Comparison of ENCODE assay signal across 1 cellular context in the genomic region with DNA sequence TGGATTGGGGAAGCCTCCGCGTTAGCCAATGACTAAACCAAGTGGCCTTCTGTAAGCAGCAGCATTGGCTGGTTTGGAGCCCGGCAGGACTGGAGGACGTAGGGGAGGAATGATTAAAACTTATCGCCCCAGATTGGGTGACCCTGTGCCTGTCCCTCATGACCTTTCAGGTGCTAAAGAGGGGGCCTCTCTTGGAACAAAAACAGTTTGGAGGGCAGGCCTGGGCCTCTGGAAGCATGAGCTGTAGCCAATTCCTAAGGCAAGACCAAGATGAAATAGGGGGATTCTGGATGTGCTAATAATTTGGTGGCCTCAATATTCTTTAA.
TF ChIP-seq lines count a peak whose summit lies in the region.

No MANE protein-coding gene starts in this region.

TF ChIP-seq in SK-N-SH, 30 proteins besides CTCF, POLR2A, EP300 and RAD21 (continued from another document):
- TF ChIP-seq PBX3 (IDR thresholded peaks at IDR 0.05) (no peak), POLR2AphosphoS5 (IDR thresholded peaks at IDR 0.05; ENCODE audit: low read depth, low read length) (no peak), SMC3 (IDR thresholded peaks at IDR 0.05; ENCODE audit: low read depth, low read length) (no peak), NFIC (IDR thresholded peaks at IDR 0.05; ENCODE audit: borderline replicate concordance) (no peak), MEF2A (IDR thresholded peaks at IDR 0.05; ENCODE audit: borderline replicate concordance, low read depth) (no peak), GABPA (IDR thresholded peaks at IDR 0.05; ENCODE audit: low read depth) (no peak), CHD2 (IDR thresholded peaks at IDR 0.05; ENCODE audit: low read length, partially characterized antibody) (no peak), TAF1 (IDR thresholded peaks at IDR 0.05; ENCODE audit: borderline replicate concordance, low read depth, low read length) (no peak), FOXM1 (IDR thresholded peaks at IDR 0.05; ENCODE audit: low read depth) (no peak), NRF1 (IDR thresholded peaks at IDR 0.05; ENCODE audit: low read depth, low read length) (no peak), USF1 (IDR thresholded peaks at IDR 0.05; ENCODE audit: borderline replicate concordance, low read depth) (no peak), FOSL2 (IDR thresholded peaks at IDR 0.05; ENCODE audit: borderline replicate concordance, low read depth) (no peak), TCF12 (IDR thresholded peaks at IDR 0.05) (no peak), ELF1 (IDR thresholded peaks at IDR 0.05) (no peak), YY1 (IDR thresholded peaks at IDR 0.05; ENCODE audit: low read depth) (no peak), RCOR1 (IDR thresholded peaks at IDR 0.05; ENCODE audit: low read length) (no peak)
- TF ChIP-seq, protein P1, sequence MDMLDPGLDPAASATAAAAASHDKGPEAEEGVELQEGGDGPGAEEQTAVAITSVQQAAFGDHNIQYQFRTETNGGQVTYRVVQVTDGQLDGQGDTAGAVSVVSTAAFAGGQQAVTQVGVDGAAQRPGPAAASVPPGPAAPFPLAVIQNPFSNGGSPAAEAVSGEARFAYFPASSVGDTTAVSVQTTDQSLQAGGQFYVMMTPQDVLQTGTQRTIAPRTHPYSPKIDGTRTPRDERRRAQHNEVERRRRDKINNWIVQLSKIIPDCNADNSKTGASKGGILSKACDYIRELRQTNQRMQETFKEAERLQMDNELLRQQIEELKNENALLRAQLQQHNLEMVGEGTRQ (IDR thresholded peaks at IDR 0.05; ENCODE audit: borderline replicate concordance, low read depth, low read length) = no peak
TF ChIP-seq in SK-N-SH: peak in this region for 0.
